ENCODE assay signal across 7 cellular contexts in the genomic region with DNA sequence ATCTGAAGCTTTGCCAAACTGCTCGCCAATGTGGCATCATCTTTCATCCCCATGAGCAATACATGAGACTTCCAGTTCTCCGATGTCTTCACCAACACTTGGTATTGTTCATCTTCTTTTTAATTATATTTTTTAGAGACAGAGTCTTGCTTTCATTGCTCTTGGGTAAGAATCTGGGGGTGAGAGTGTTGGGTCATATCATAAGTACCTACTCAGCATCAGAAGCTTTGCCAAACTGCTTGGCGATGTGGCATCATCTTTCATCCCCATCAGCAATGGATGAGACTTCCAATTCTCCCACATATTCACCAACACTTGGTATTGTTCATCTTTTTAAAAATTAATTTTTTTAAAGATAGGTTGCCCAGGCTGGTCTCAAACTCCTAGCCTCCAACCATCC. TPM values are rescaled to one million over a fixed set of nuclear protein-coding genes. Genes with fewer than 3 reads are reported as not detected.
"Had no signal": no experiment of that assay in that cellular context is flagged by ENCODE, and none has a peak within 500 bp of the region (broad histone marks: within the 10 kb centered on the region; RNA-seq: fewer than 3 reads in every experiment).

No MANE protein-coding gene starts in this region.

- DNase-seq: IMR-90, KBM-7, KG1 had no signal

- H3K9ac ChIP-seq: KMS-11 had no signal

- H3K4me2 ChIP-seq: KMS-11 had no signal

- FAIRE-seq: HepG2 had no signal

- H3K27ac ChIP-seq: HL-60, KMS-11 had no signal

- ATAC-seq: HepG2 had no signal

RNA-seq across cellular contexts. Expression of gene ZDHHC11B, which starts 30.9 kb away (rescaled TPM):
- total RNA-seq: IMR-90 had no signal
- polyA plus RNA-seq: IgD-negative memory B cell had no signal

RNA-seq across cellular contexts. Expression of gene ZDHHC11, which starts 35.3 kb away (rescaled TPM):
- polyA plus RNA-seq: IgD-negative memory B cell had no signal
